In the genomic region with DNA sequence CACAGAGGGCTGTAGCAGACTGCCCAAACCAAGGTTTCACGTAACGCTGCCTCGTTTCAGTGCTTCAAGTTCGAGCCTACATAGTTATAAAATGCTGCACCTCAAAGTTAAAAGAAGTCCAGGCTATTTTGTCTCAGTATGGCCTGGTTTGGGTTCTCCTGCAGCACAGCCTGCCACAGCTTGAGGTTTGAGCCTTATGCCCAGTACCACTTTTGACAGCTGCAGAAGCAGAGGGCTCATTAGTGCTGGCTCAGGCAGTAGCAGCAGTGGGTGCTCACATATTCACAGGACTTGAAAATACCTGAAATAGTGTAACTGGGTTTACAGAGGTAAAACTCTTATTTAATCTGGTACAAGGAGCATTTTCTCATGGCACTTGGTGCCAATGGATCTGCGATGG, we compare ENCODE assay signal across 21 cellular contexts. TPM values are rescaled to one million over a fixed set of nuclear protein-coding genes. Genes with fewer than 3 reads are reported as not detected.
A peak's percentile ranks its signal among the peaks of the same experiment; 100 is the strongest.
DNase-seq lines count a peak whose midpoint lies in the region; ATAC-seq, FAIRE-seq and TF ChIP-seq lines count a peak whose summit lies in the region.
"Had no signal": no experiment of that assay in that cellular context is flagged by ENCODE, and none has a peak within 500 bp of the region (broad histone marks: within the 10 kb centered on the region; RNA-seq: fewer than 3 reads in every experiment).

No MANE protein-coding gene starts in this region.

- CTCF ChIA-PET in SK-N-SH (lab: Yijun Ruan, JAX) = interaction anchor here (2.0 kb wide), 1 partner anchor 30 kb away, joined by 6 read pairs; no protein-coding TSS in a partner anchor

- no peak overlapping the region for H2AFZ ChIP-seq in SK-N-SH (ENCODE audit: low read depth)
- H2AFZ ChIP-seq: hepatocyte had no signal

- no peaks in the 10 kb centered on the region for H3K36me3 ChIP-seq in SK-N-SH (replicated peaks in 1 of 2; ENCODE audit: control insufficient read depth in 1 of 2, insufficient read depth in 2 of 2, low read length in 1 of 2)
- H3K36me3 ChIP-seq: SJSA1 had no signal

- H3K9me3 ChIP-seq in SK-N-SH = no peaks in the 10 kb centered on the region
- H3K9me3 ChIP-seq: SJSA1 had no signal

- no peak overlapping the region for H3K4me2 ChIP-seq in SK-N-SH
- H3K4me2 ChIP-seq: hepatocyte had no signal

- no peak for TF ChIP-seq CTCF in SK-N-SH (IDR thresholded peaks at IDR 0.05)

- DNase-seq in cerebellar cortex (ENCODE audit: low spot score) (peak; percentile 14), SK-N-SH (no peak), frontal cortex (ENCODE audit: low spot score in 2 of 2) (no peak), GDM1 (lab: John Stamatoyannopoulos, UW) (no peak)
- DNase-seq: activated CD8-positive, alpha-beta memory T cell treated with anti-CD3 and anti-CD28 coated beads, Interleukin-2, amount 50 U/mL, for 48 hours; activated naive CD8-positive, alpha-beta T cell treated with anti-CD3 and anti-CD28 coated beads for 36 hours; C1 segment of cervical spinal cord; KG1; left ventricle myocardium superior; NCI-H187; substantia nigra had no signal

- ATAC-seq in GM18907 (IDR thresholded peaks at IDR 0.05; ENCODE audit: unreplicated experiment) (peak; percentile 71), GM21529 (IDR thresholded peaks at IDR 0.05; ENCODE audit: unreplicated experiment) (peak; percentile 35), HG03066 (IDR thresholded peaks at IDR 0.05; ENCODE audit: low read depth, unreplicated experiment) (peak; percentile 15), GM21367 (IDR thresholded peaks at IDR 0.05; ENCODE audit: unreplicated experiment) (no peak)
- ATAC-seq: left ventricle myocardium superior had no signal

- no peaks in the 10 kb centered on the region for H4K20me1 ChIP-seq in SK-N-SH (ENCODE audit: insufficient read depth)

- H3K9ac ChIP-seq in SK-N-SH = no peak overlapping the region

- no peak for TF ChIP-seq EP300 in SK-N-SH (IDR thresholded peaks at IDR 0.05; ENCODE audit: borderline replicate concordance in 1 of 2, low read depth in 1 of 2, low read length in 1 of 2)

- no peak for FAIRE-seq in frontal cortex (lab: Jason Lieb, UNC)

- 65% methylated on average over 5 of the region's 5 CpGs for WGBS in SK-N-SH (ENCODE audit: low lambda C conversion rate)

- TF ChIP-seq RAD21 in SK-N-SH (IDR thresholded peaks at IDR 0.05; ENCODE audit: low read length) = no peak

- no peaks in the 10 kb centered on the region for H3K27me3 ChIP-seq in SK-N-SH (ENCODE audit: insufficient read depth)
- H3K27me3 ChIP-seq: hepatocyte, SJSA1 had no signal

- H3K4me3 ChIP-seq in SK-N-SH (ENCODE audit: low read depth in 2 of 2, low read length in 1 of 2) = no peak overlapping the region
- H3K4me3 ChIP-seq: hepatocyte, SJSA1 had no signal

- no peaks in the 10 kb centered on the region for H3K4me1 ChIP-seq in SK-N-SH (ENCODE audit: control insufficient read depth in 1 of 2, insufficient read depth in 2 of 2, low read depth in 1 of 2, low read length in 1 of 2)

- no peaks in the 10 kb centered on the region for H3K79me2 ChIP-seq in SK-N-SH (ENCODE audit: insufficient read depth)
- H3K79me2 ChIP-seq: hepatocyte had no signal

- POLR2A ChIA-PET in SK-N-SH (lab: Yijun Ruan, JAX) = no interaction called here

- no peaks in the 10 kb centered on the region for H3K9me2 ChIP-seq in SK-N-SH

- H3F3A ChIP-seq in SK-N-SH (replicated peaks; ENCODE audit: insufficient read depth) = no peaks in the 10 kb centered on the region

- H3K27ac ChIP-seq in SK-N-SH (ENCODE audit: low read depth in 2 of 2, low read length in 1 of 2) = no peak overlapping the region
- H3K27ac ChIP-seq: hepatocyte, SJSA1, VCaP had no signal

TF ChIP-seq in SK-N-SH, 30 proteins besides CTCF, POLR2A, EP300 and RAD21:
- TF ChIP-seq TEAD4 (IDR thresholded peaks at IDR 0.05; ENCODE audit: borderline replicate concordance, insufficient read depth) = no peak
- no peak for TF ChIP-seq TCF12 (IDR thresholded peaks at IDR 0.05)
- TF ChIP-seq, protein P1, sequence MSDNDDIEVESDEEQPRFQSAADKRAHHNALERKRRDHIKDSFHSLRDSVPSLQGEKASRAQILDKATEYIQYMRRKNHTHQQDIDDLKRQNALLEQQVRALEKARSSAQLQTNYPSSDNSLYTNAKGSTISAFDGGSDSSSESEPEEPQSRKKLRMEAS (IDR thresholded peaks at IDR 0.05; ENCODE audit: low read depth) = no peak
- TF ChIP-seq, protein P2, sequence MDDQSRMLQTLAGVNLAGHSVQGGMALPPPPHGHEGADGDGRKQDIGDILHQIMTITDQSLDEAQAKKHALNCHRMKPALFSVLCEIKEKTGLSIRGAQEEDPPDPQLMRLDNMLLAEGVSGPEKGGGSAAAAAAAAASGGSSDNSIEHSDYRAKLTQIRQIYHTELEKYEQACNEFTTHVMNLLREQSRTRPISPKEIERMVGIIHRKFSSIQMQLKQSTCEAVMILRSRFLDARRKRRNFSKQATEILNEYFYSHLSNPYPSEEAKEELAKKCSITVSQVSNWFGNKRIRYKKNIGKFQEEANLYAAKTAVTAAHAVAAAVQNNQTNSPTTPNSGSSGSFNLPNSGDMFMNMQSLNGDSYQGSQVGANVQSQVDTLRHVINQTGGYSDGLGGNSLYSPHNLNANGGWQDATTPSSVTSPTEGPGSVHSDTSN (IDR thresholded peaks at IDR 0.05) = no peak
- TF ChIP-seq MEF2A (IDR thresholded peaks at IDR 0.05; ENCODE audit: borderline replicate concordance, low read depth) = no peak
- no peak for TF ChIP-seq FOXJ3 (CRISPR knock-in tag; IDR thresholded peaks at IDR 0.05)
TF ChIP-seq in SK-N-SH: peak in this region for 0.

RNA-seq across cellular contexts. Expression of a gene that starts 15.3 kb away (rescaled TPM):
- not detected in 2 replicates for polyA plus RNA-seq in SK-N-SH (2012; rRNA removed)
- not detected in 2 replicates for polyA plus RNA-seq in SK-N-SH (2012; cell fraction: cytosol; rRNA removed)
- polyA plus RNA-seq in SK-N-SH (2012; cell fraction: nucleus; rRNA removed) = not detected in 2 replicates
- total RNA-seq in frontal cortex = not detected
- total RNA-seq: activated naive CD8-positive, alpha-beta T cell treated with anti-CD3 and anti-CD28 coated beads for 36 hours; cerebellum; epithelial cell of proximal tubule; hepatocyte; left ventricle myocardium superior; neural crest cell; SJSA1 had no signal
- polyA plus RNA-seq: hepatocyte had no signal

RNA-seq across cellular contexts. Expression of a gene that starts 20.2 kb away (rescaled TPM):
- 0.03 and 0.05 TPM in 2 replicates for polyA plus RNA-seq in SK-N-SH (2012; rRNA removed)
- 0.08 TPM in 2 replicates for polyA plus RNA-seq in SK-N-SH (2012; cell fraction: cytosol; rRNA removed)
- 0.23 and 0.42 TPM in 2 replicates for polyA plus RNA-seq in SK-N-SH (2012; cell fraction: nucleus; rRNA removed)
- total RNA-seq in frontal cortex = 0.82 TPM

RNA-seq across cellular contexts. Expression of a gene that starts 50.6 kb away (rescaled TPM):
- polyA plus RNA-seq in SK-N-SH (2012; rRNA removed) = not detected in 2 replicates
- polyA plus RNA-seq in SK-N-SH (2012; cell fraction: cytosol; rRNA removed) = not detected in 2 replicates
- polyA plus RNA-seq in SK-N-SH (2012; cell fraction: nucleus; rRNA removed) = not detected in 2 replicates
- not detected for total RNA-seq in frontal cortex
- total RNA-seq: activated naive CD8-positive, alpha-beta T cell treated with anti-CD3 and anti-CD28 coated beads for 36 hours; cerebellum; hepatocyte; neural crest cell; SJSA1 had no signal
- polyA plus RNA-seq: hepatocyte had no signal
